In the genomic region with DNA sequence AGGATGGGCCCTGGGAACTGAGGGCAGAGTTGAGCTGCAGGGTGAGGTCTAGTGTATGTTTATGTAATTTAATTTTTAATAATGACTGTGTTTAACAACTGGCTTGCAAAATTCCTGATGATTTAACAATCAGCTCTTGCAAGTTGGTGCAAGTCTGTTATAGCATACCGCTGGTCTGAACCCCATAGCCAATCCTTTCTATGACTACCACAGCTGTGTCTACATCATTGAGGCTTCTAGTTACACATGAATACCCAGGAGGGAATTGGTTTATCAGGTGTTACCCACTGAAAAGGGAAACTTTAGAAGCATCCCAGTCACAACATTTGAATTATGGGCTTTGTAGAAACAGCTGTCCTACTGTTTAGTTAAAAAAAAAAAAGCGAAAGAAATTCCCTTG, we compare ENCODE assay signal across 1 cellular context.
TF ChIP-seq lines count a peak whose summit lies in the region.

No MANE protein-coding gene starts in this region.

TF ChIP-seq in HEK293, 187 proteins besides CTCF, POLR2A, EP300 and RAD21 (continued from another document):
- TF ChIP-seq, protein P1, sequence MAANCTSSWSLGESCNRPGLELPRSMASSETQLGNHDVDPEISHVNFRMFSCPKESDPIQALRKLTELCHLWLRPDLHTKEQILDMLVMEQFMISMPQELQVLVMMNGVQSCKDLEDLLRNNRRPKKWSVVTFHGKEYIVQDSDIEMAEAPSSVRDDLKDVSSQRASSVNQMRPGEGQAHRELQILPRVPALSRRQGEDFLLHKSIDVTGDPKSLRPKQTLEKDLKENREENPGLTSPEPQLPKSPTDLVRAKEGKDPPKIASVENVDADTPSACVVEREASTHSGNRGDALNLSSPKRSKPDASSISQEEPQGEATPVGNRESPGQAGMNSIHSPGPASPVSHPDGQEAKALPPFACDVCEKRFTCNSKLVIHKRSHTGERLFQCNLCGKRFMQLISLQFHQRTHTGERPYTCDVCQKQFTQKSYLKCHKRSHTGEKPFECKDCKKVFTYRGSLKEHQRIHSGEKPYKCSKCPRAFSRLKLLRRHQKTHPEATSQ (tag by site-specific recombination; IDR thresholded peaks at IDR 0.05), result no peak
- no peak for TF ChIP-seq SCRT2 (tag by site-specific recombination; IDR thresholded peaks at IDR 0.05)
